8 cellular contexts compared by ENCODE assay signal in genomic region chr1:10941891-10942541, GRCh38.
A peak's percentile ranks its signal among the peaks of the same experiment; 100 is the strongest.
DNase-seq lines count a peak whose midpoint lies in the region; ATAC-seq and TF ChIP-seq lines count a peak whose summit lies in the region.

No MANE protein-coding gene starts in this region.

- TF ChIP-seq POLR2A in esophagus squamous epithelium (IDR thresholded peaks at IDR 0.05) (no peak), upper lobe of left lung (IDR thresholded peaks at IDR 0.05) (no peak)

- H2BK15ac ChIP-seq in neuronal stem cell (ENCODE audit: low read length), result peak overlapping the region; percentile 22

- H4K8ac ChIP-seq in neuronal stem cell (ENCODE audit: low read depth, low read length), result no peak overlapping the region

- H3K4me1 ChIP-seq in esophagus squamous epithelium, result peaks cover 7 to 33% (median 15%) of the 10 kb centered on the region in 3 donors
- peaks cover 8 to 13% of the 10 kb centered on the region in 2 donors for H3K4me1 ChIP-seq in neuronal stem cell (ENCODE audit: control insufficient read depth in 2 of 2, insufficient read depth in 1 of 2, low read depth in 1 of 2, low read length in 2 of 2)
- H3K4me1 ChIP-seq in upper lobe of left lung, result peaks cover 17 to 24% (median 22%) of the 10 kb centered on the region in 4 donors

- no peak overlapping the region for H3K23ac ChIP-seq in neuronal stem cell (ENCODE audit: low read depth, low read length, poor library complexity)

- no peak overlapping the region for H2BK5ac ChIP-seq in neuronal stem cell (ENCODE audit: low read length)

- peak; percentile 87 to 94 (median 92) for TF ChIP-seq CTCF in esophagus squamous epithelium (IDR thresholded peaks at IDR 0.05)
- peak; percentile 85 to 92 (median 90) for TF ChIP-seq CTCF in upper lobe of left lung (IDR thresholded peaks at IDR 0.05)

- H2BK12ac ChIP-seq in neuronal stem cell (ENCODE audit: low read length), result no peak overlapping the region

- H3K4ac ChIP-seq in neuronal stem cell (ENCODE audit: low read length), result no peak overlapping the region

- no peak overlapping the region for H2BK120ac ChIP-seq in neuronal stem cell (ENCODE audit: low read depth, low read length)

- H3K9ac ChIP-seq in neuronal stem cell (ENCODE audit: low read depth, low read length, poor library complexity), result no peak overlapping the region

- H3K18ac ChIP-seq in neuronal stem cell (ENCODE audit: low read length), result peak overlapping the region; percentile 6

- H3K9me3 ChIP-seq in esophagus squamous epithelium, result no peaks in the 10 kb centered on the region
- no peaks in the 10 kb centered on the region for H3K9me3 ChIP-seq in neuronal stem cell (replicated peaks in 1 of 2; ENCODE audit: control insufficient read depth in 2 of 2, insufficient read depth in 1 of 2, low read depth in 1 of 2, low read length in 2 of 2)
- no peaks in the 10 kb centered on the region for H3K9me3 ChIP-seq in upper lobe of left lung

- H2AK5ac ChIP-seq in neuronal stem cell (ENCODE audit: low read depth, low read length), result no peak overlapping the region

- H3K14ac ChIP-seq in neuronal stem cell (ENCODE audit: low read length), result no peak overlapping the region

- no peaks in the 10 kb centered on the region for H3K36me3 ChIP-seq in esophagus squamous epithelium
- H3K36me3 ChIP-seq in neuronal stem cell (replicated peaks in 1 of 2; ENCODE audit: control insufficient read depth in 2 of 2, insufficient read depth in 2 of 2, low read length in 2 of 2), result no peaks in the 10 kb centered on the region
- H3K36me3 ChIP-seq in upper lobe of left lung, result no peaks in the 10 kb centered on the region

- intact Hi-C loops in esophagus squamous epithelium (cut with DNase I), result no loop called here

- H3K79me1 ChIP-seq in neuronal stem cell (ENCODE audit: low read depth, low read length), result no peaks in the 10 kb centered on the region

- 2 to 11% methylated on average over 6 to 8 of the region's 21 CpGs for WGBS in esophagus squamous epithelium, 2 donors
- no CpG with 5 or more reads among the region's 21 CpGs for WGBS in neuronal stem cell (ENCODE audit: extremely low coverage in 2 of 2, insufficient read length in 2 of 2, insufficient replicate concordance in 1 of 2), 2 donors
- 9 to 22% methylated on average over 5 to 14 of the region's 21 CpGs for WGBS in upper lobe of left lung, 2 donors

- TF ChIP-seq EP300 in upper lobe of left lung (IDR thresholded peaks at IDR 0.05), result no peak

- H3K27ac ChIP-seq in esophagus squamous epithelium (no peak overlapping the region), neuronal stem cell (replicated peaks; ENCODE audit: low read length) (no peak overlapping the region), upper lobe of left lung (no peak overlapping the region)

- peaks cover 0 to 21% (median 0%) of the 10 kb centered on the region in 4 donors for H3K27me3 ChIP-seq in esophagus squamous epithelium
- peaks cover 0 to 66% (median 0%) of the 10 kb centered on the region in 3 experiments for H3K27me3 ChIP-seq in neuronal stem cell (ENCODE audit: control insufficient read depth in 3 of 3, insufficient read depth in 3 of 3, low read depth in 1 of 3, low read length in 3 of 3)
- no peaks in the 10 kb centered on the region for H3K27me3 ChIP-seq in upper lobe of left lung

- H4K91ac ChIP-seq in neuronal stem cell (ENCODE audit: low read depth, low read length, poor library complexity), result no peak overlapping the region

- H3K4me3 ChIP-seq in esophagus squamous epithelium (peak overlapping the region in 1 of 4 donors; percentile 21), neuronal stem cell (ENCODE audit: low read length in 2 of 2) (no peak overlapping the region), upper lobe of left lung (no peak overlapping the region)

- peak overlapping the region; percentile 56 for H3K4me2 ChIP-seq in neuronal stem cell (ENCODE audit: insufficient read depth, low read length, poor library complexity, severe bottlenecking)

- H2AFZ ChIP-seq in neuronal stem cell (ENCODE audit: low read length), result peak overlapping the region; percentile 69

- ATAC-seq in upper lobe of left lung (ENCODE audit: low FRiP score in 2 of 2) (peak; percentile 49 to 66), HG03354 (IDR thresholded peaks at IDR 0.05; ENCODE audit: poor library complexity, severe bottlenecking, unreplicated experiment) (no peak)

- DNase-seq in NCI-H1436 (lab: John Stamatoyannopoulos, UW), result peak; percentile 38
- no peak for DNase-seq in NCI-H1436 treated with DMSO at 0.1 percent for 48 hours (lab: John Stamatoyannopoulos, UW)
- peak; percentile 73 for DNase-seq in NCI-H1092 treated with DMSO at 0.1 percent for 48 hours (lab: John Stamatoyannopoulos, UW)
- DNase-seq in activated CD8-positive, alpha-beta memory T cell treated with anti-CD3 and anti-CD28 coated beads for 48 hours (ENCODE audit: low read depth in 2 of 3, low spot score in 2 of 3), result peak in 2 of 3 experiments; percentile 50 to 73
- DNase-seq in esophagus squamous epithelium (lab: John Stamatoyannopoulos, UW), result no peak
- peak; percentile 67 for DNase-seq in neuronal stem cell (ENCODE audit: low spot score)
- peak; percentile 43 to 86 for DNase-seq in upper lobe of left lung

Comparison
In these comparisons a context has a peak if more than half of its experiments do, and no peak if none do; other contexts are left out.
1. DNase-seq: peak in NCI-H1436 (single experiment), NCI-H1092 treated with DMSO at 0.1 percent for 48 hours (single experiment), activated CD8-positive, alpha-beta memory T cell treated with anti-CD3 and anti-CD28 coated beads for 48 hours (2 of 3), neuronal stem cell (single experiment) and upper lobe of left lung (2 of 2); none in NCI-H1436 treated with DMSO at 0.1 percent for 48 hours (single experiment) and esophagus squamous epithelium (single experiment).